In the genomic region with DNA sequence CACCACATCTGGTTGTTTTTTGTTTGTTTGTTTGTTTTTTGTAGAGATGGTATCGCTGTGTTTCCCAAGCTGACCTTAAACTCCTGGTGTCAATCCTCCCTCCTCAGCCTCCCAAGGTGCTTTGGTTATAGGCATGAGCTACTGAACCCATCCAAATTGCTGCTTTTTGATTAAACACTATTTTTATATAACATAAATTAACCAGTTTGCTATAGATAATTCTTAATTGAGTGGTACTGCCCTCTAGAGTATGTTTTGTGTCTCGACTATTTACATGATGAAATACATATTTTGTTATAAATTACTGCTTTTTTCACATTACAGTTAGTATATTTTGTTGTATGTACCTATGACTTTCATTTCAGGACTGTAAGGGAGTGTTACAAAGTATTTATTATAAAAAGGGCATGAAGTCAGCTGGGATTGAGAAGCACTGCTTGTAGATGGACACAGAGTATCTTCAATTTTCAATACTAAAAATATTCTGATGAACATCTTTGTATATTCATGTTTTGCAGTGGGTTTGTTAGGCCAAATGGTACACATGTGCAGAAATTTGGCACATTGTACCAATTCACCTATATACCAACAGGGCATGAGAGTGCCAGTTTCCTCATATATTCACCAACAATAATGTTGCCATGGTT, we compare ENCODE assay signal across 11 cellular contexts. TPM values are rescaled to one million over a fixed set of nuclear protein-coding genes. Genes with fewer than 3 reads are reported as not detected.
DNase-seq lines count a peak whose midpoint lies in the region; ATAC-seq and TF ChIP-seq lines count a peak whose summit lies in the region.
"Had no signal": no experiment of that assay in that cellular context is flagged by ENCODE, and none has a peak within 500 bp of the region (broad histone marks: within the 10 kb centered on the region; RNA-seq: fewer than 3 reads in every experiment).

No MANE protein-coding gene starts in this region.

- no peak overlapping the region for H3K4me2 ChIP-seq in hepatocyte

- no peak overlapping the region for H2AFZ ChIP-seq in hepatocyte

- intact Hi-C loops in vagina (cut with DNase I): no loop called here
- intact Hi-C loops in posterior vena cava (cut with DNase I): no loop called here

- H3K9me3 ChIP-seq in hepatocyte (ENCODE audit: low read depth): no peaks in the 10 kb centered on the region
- no peaks in the 10 kb centered on the region for H3K9me3 ChIP-seq in vagina

- H3K36me3 ChIP-seq in hepatocyte (replicated peaks; ENCODE audit: insufficient read depth, low read depth): no peaks in the 10 kb centered on the region
- no peaks in the 10 kb centered on the region for H3K36me3 ChIP-seq in vagina

- no peaks in the 10 kb centered on the region for H3K9me2 ChIP-seq in hepatocyte (replicated peaks; ENCODE audit: insufficient read depth)

- H3K27ac ChIP-seq in VCaP: no peak overlapping the region
- H3K27ac ChIP-seq in hepatocyte: no peak overlapping the region
- no peak overlapping the region for H3K27ac ChIP-seq in vagina

- no peak for ATAC-seq in GM21619 (IDR thresholded peaks at IDR 0.05; ENCODE audit: unreplicated experiment)
- ATAC-seq: T-cell had no signal

- H3K4me3 ChIP-seq in hepatocyte (no peak overlapping the region), vagina (no peak overlapping the region)

- H3K79me2 ChIP-seq in hepatocyte: no peaks in the 10 kb centered on the region

- peak; percentile 27 for TF ChIP-seq CTCF in AG09319 (IDR thresholded peaks at IDR 0.05; ENCODE audit: low read depth, low read length)
- TF ChIP-seq CTCF in GM12872 (IDR thresholded peaks at IDR 0.05; ENCODE audit: insufficient read depth, low read depth, low read length): peak; percentile 17; the same call in 1 of the 3 replicates
- TF ChIP-seq CTCF in VCaP (conservative IDR thresholded peaks at IDR 0.05): peak; percentile 72
- peak; percentile 48 for TF ChIP-seq CTCF in hepatocyte (IDR thresholded peaks at IDR 0.05; ENCODE audit: poor library complexity)
- peak in 1 of 3 experiments; percentile 15 for TF ChIP-seq CTCF in vagina (IDR thresholded peaks at IDR 0.05)

- WGBS in hepatocyte (ENCODE audit: low lambda C conversion rate, missing lambda C conversion rate): 92% methylated on average over 2 of the region's 2 CpGs

- TF ChIP-seq POLR2A in vagina (IDR thresholded peaks at IDR 0.05): no peak

- DNase-seq in AG09319 (ENCODE audit: extremely low read depth, low read depth): no peak
- DNase-seq in hepatocyte (ENCODE audit: low spot score): no peak
- DNase-seq in vagina (ENCODE audit: extremely low spot score in 2 of 2): no peak
- DNase-seq in posterior vena cava (ENCODE audit: low spot score): no peak
- no peak for DNase-seq in MV-4-11 (lab: John Stamatoyannopoulos, UW)
- DNase-seq: effector memory CD4-positive, alpha-beta T cell; NCI-H2081 treated with DMSO at 0.1 percent for 48 hours; T-cell had no signal

- H3K4me1 ChIP-seq in hepatocyte (ENCODE audit: insufficient read depth) (no peaks in the 10 kb centered on the region), vagina (no peaks in the 10 kb centered on the region)

- no peaks in the 10 kb centered on the region for H4K20me1 ChIP-seq in hepatocyte (ENCODE audit: insufficient read depth, poor library complexity, severe bottlenecking)

- no peaks in the 10 kb centered on the region for H3K27me3 ChIP-seq in hepatocyte
- no peaks in the 10 kb centered on the region for H3K27me3 ChIP-seq in vagina

RNA-seq across cellular contexts. Expression of a gene that starts 14.9 kb away (rescaled TPM):
- total RNA-seq in hepatocyte: 102 and 123 TPM in 2 replicates
- 47.6 and 49.7 TPM in 2 replicates for polyA plus RNA-seq in hepatocyte
- total RNA-seq in vagina: 104 TPM
- total RNA-seq in posterior vena cava: 100 to 1,000 TPM; 105 to 114 TPM
